In genomic region chr20:25310268-25310920, GRCh38 we compare ENCODE assay signal across 8 cellular contexts.
A peak's percentile ranks its signal among the peaks of the same experiment; 100 is the strongest.
DNase-seq lines count a peak whose midpoint lies in the region; ATAC-seq lines count a peak whose summit lies in the region.

No MANE protein-coding gene starts in this region.

- intact Hi-C loops in Right ventricle myocardium inferior (cut with DNase I) = no loop called here
- intact Hi-C loops in cardiac septum (cut with DNase I) = loop anchor here (2.0 kb wide), 1 partner anchor 80 kb away; the partner anchor contains the start of gene ABHD12

- peak overlapping the region; percentile 59 to 74 for H3K4me3 Mint-ChIP-seq in effector memory CD8-positive, alpha-beta T cell
- H3K4me3 Mint-ChIP-seq in stimulated activated naive B cell treated with anti-CD40 and anti-IgM and Interleukin-4, amounts not matched to agents 10 μg/mL and 1 μg/mL and 100 μg/mL, for 72 hours = peak overlapping the region; percentile 75 to 81

- peaks cover 8 to 17% of the 10 kb centered on the region in 2 donors for H3K4me1 Mint-ChIP-seq in effector memory CD8-positive, alpha-beta T cell (ENCODE audit: low read depth in 2 of 2)
- peaks cover 40 to 56% of the 10 kb centered on the region in 2 donors for H3K4me1 Mint-ChIP-seq in stimulated activated naive B cell treated with anti-CD40 and anti-IgM and Interleukin-4, amounts not matched to agents 10 μg/mL and 1 μg/mL and 100 μg/mL, for 72 hours

- H3K9me3 Mint-ChIP-seq in effector memory CD8-positive, alpha-beta T cell = no peaks in the 10 kb centered on the region
- no peaks in the 10 kb centered on the region for H3K9me3 Mint-ChIP-seq in stimulated activated naive B cell treated with anti-CD40 and anti-IgM and Interleukin-4, amounts not matched to agents 10 μg/mL and 1 μg/mL and 100 μg/mL, for 72 hours

- H3K27ac Mint-ChIP-seq in effector memory CD8-positive, alpha-beta T cell = peak overlapping the region; percentile 82 to 93
- H3K27ac Mint-ChIP-seq in stimulated activated naive B cell treated with anti-CD40 and anti-IgM and Interleukin-4, amounts not matched to agents 10 μg/mL and 1 μg/mL and 100 μg/mL, for 72 hours = peak overlapping the region; percentile 94

- peaks cover 4% of the 10 kb centered on the region for H3K36me3 Mint-ChIP-seq in effector memory CD8-positive, alpha-beta T cell (ENCODE audit: insufficient read depth)
- peaks cover 27 to 43% of the 10 kb centered on the region in 2 donors for H3K36me3 Mint-ChIP-seq in stimulated activated naive B cell treated with anti-CD40 and anti-IgM and Interleukin-4, amounts not matched to agents 10 μg/mL and 1 μg/mL and 100 μg/mL, for 72 hours

- no peaks in the 10 kb centered on the region for H3K27me3 Mint-ChIP-seq in effector memory CD8-positive, alpha-beta T cell
- no peaks in the 10 kb centered on the region for H3K27me3 Mint-ChIP-seq in stimulated activated naive B cell treated with anti-CD40 and anti-IgM and Interleukin-4, amounts not matched to agents 10 μg/mL and 1 μg/mL and 100 μg/mL, for 72 hours

- ATAC-seq in Right ventricle myocardium inferior (peak; percentile 68), HG02759 (IDR thresholded peaks at IDR 0.05; ENCODE audit: unreplicated experiment) (peak; percentile 91)
- peak; percentile 86 for ATAC-seq in effector memory CD8-positive, alpha-beta T cell (replicated peaks)
- peak; percentile 94 to 95 for ATAC-seq in stimulated activated naive B cell treated with anti-CD40 and anti-IgM and Interleukin-4, amounts not matched to agents 10 μg/mL and 1 μg/mL and 100 μg/mL, for 72 hours (replicated peaks)

- DNase-seq in Right ventricle myocardium inferior (ENCODE audit: missing footprints) (peak; percentile 64), cardiac septum (ENCODE audit: low spot score) (no peak), NCI-H128 (lab: John Stamatoyannopoulos, UW; ENCODE audit: unreplicated experiment) (peak; percentile 19), mucosa of gallbladder (ENCODE audit: low spot score) (peak; percentile 82)
- peak; percentile 52 for DNase-seq in activated CD4-positive, CD25-positive, alpha-beta regulatory T cell treated with anti-CD3 and anti-CD28 coated beads, Interleukin-2, amount 50 U/mL, for 72 hours
- DNase-seq in effector memory CD8-positive, alpha-beta T cell = peak in 1 of 3 experiments; percentile 22
- peak; percentile 72 for DNase-seq in stimulated activated naive B cell treated with anti-CD40 and anti-IgM and Interleukin-4, amounts not matched to agents 10 μg/mL and 1 μg/mL and 100 μg/mL, for 72 hours
